9 cellular contexts compared by ENCODE assay signal in the genomic region with DNA sequence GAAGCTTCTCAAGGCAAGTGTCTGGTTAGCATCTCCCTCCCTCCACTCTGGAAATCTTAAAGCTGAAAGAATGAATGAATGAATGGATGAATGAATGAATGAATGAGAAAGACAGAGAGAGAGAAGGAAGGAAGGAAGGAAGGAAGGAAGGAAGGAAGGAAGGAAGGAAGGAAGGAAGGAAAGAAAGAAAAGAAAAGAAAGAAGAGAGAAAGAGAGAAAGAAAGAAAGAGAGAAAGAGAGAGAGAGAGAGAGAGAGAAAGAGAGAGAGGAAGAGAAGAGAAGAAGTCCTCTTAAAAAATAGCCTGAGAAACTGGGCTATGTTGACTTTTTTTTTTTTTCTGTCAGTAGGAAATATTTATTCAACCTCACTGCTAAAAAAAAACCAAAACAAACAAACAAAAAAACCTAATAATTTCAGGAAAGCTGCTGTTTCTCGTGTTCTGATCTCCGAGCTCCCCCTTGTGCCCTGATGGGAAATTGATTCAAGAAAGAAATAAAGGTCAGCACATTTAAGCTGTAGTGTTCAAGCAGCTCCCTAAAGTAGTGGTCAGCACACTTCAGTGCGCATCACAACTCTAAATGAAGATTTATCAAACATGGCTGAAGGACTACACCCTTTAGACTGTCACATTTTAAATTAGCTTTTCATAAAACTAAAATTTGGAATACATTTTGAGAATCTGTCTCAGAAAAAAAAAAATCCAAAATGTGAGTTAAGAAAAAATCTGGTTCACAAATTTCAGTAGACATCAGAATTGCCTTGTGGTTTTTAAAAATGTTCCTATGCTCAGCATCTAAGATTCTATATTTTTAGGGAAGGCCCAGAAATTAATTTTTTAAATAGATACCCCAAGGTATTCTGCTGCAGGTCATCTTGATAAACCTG.
DNase-seq lines count a peak whose midpoint lies in the region; ATAC-seq, FAIRE-seq and TF ChIP-seq lines count a peak whose summit lies in the region.
"Had no signal": no experiment of that assay in that cellular context is flagged by ENCODE, and none has a peak within 500 bp of the region (broad histone marks: within the 10 kb centered on the region; RNA-seq: fewer than 3 reads in every experiment).

No MANE protein-coding gene starts in this region.

- TF ChIP-seq POLR2A in A549 (IDR thresholded peaks at IDR 0.05; ENCODE audit: low read length): no peak

- no peak overlapping the region for H3K27ac Mint-ChIP-seq in effector memory CD8-positive, alpha-beta T cell
- H3K27ac Mint-ChIP-seq: stimulated activated naive CD8-positive, alpha-beta T cell treated with anti-CD3 and anti-CD28 coated beads, Interleukin-15, Interleukin-2, amounts not matched to agents 100 ng/mL and 50 ng/mL, for 24 hours had no signal

- peak; percentile 75 for TF ChIP-seq CTCF in A549 (IDR thresholded peaks at IDR 0.05)

- peaks cover 7% of the 10 kb centered on the region for H3K36me3 Mint-ChIP-seq in effector memory CD8-positive, alpha-beta T cell (ENCODE audit: insufficient read depth)

- no peak overlapping the region for H3K4me3 ChIP-seq in A549

- CTCF ChIA-PET in A549 (lab: Yijun Ruan, JAX): interaction anchor here (0.6 to 2.6 kb wide), 21 partner anchors 8 to 1022 kb away, joined by 3 to 19 read pairs (median 4); no protein-coding TSS in a partner anchor

- no peak for TF ChIP-seq EP300 in A549 (IDR thresholded peaks at IDR 0.05)

- ATAC-seq in A549 (peak; percentile 73 to 77; a peak in 4 of 6 replicates), HG03442 (IDR thresholded peaks at IDR 0.05; ENCODE audit: unreplicated experiment) (peak; percentile 75), SK-N-SH treated with all-trans-retinoic acid at 6 μM for 48 hours (peak; percentile 91)
- ATAC-seq in effector memory CD8-positive, alpha-beta T cell (replicated peaks): no peak

- peaks cover 0 to 5% of the 10 kb centered on the region in 2 donors for H3K27me3 Mint-ChIP-seq in effector memory CD8-positive, alpha-beta T cell
- H3K27me3 Mint-ChIP-seq: stimulated activated naive CD8-positive, alpha-beta T cell treated with anti-CD3 and anti-CD28 coated beads, Interleukin-15, Interleukin-2, amounts not matched to agents 100 ng/mL and 50 ng/mL, for 24 hours had no signal

- H3K4me3 Mint-ChIP-seq in effector memory CD8-positive, alpha-beta T cell: no peak overlapping the region
- H3K4me3 Mint-ChIP-seq: stimulated activated naive CD8-positive, alpha-beta T cell treated with anti-CD3 and anti-CD28 coated beads, Interleukin-15, Interleukin-2, amounts not matched to agents 100 ng/mL and 50 ng/mL, for 24 hours had no signal

- H3K4me1 Mint-ChIP-seq in effector memory CD8-positive, alpha-beta T cell (ENCODE audit: low read depth in 2 of 2): peaks cover 0 to 8% of the 10 kb centered on the region in 2 donors

- no peak for FAIRE-seq in A549 (lab: Jason Lieb, UNC)

- no peaks in the 10 kb centered on the region for H3K9me3 ChIP-seq in A549

- 1% methylated on average over 3 of the region's 3 CpGs for WGBS in A549 (ENCODE audit: missing lambda C conversion rate)

- no peak overlapping the region for H3K4me2 ChIP-seq in A549

- no peak overlapping the region for H3K27ac ChIP-seq in A549

- no peaks in the 10 kb centered on the region for H3K9me3 Mint-ChIP-seq in effector memory CD8-positive, alpha-beta T cell
- H3K9me3 Mint-ChIP-seq: stimulated activated naive CD8-positive, alpha-beta T cell treated with anti-CD3 and anti-CD28 coated beads, Interleukin-15, Interleukin-2, amounts not matched to agents 100 ng/mL and 50 ng/mL, for 24 hours had no signal

- DNase-seq in A549 (ENCODE audit: low read depth in 1 of 2, low spot score in 1 of 2): peak; percentile 1 to 42
- peak; percentile 43 for DNase-seq in G401 (ENCODE audit: low spot score)
- DNase-seq in iPS-NIHi11 (ENCODE audit: low spot score): peak; percentile 21
- no peak for DNase-seq in NCI-H187 (lab: John Stamatoyannopoulos, UW)
- no peak for DNase-seq in effector memory CD8-positive, alpha-beta T cell
- no peak for DNase-seq in activated gamma-delta T cell treated with Interleukin-2 at 50 U/mL for 16 hours

- TF ChIP-seq RAD21 in A549 (conservative IDR thresholded peaks at IDR 0.05 in 1 of 2, IDR thresholded peaks at IDR 0.05 in 1 of 2): peak; percentile 77 to 83

- H3K4me1 ChIP-seq in A549: no peaks in the 10 kb centered on the region

- POLR2A ChIA-PET in A549 (lab: Yijun Ruan, JAX): interaction anchor here (0.9 kb wide), 1 partner anchor 247 kb away, joined by 3 read pairs; a partner anchor contains a TSS

- in situ Hi-C loops in G401 (cut with HindIII; ENCODE audit: low sequenced_read_pairs): no loop called here

TF ChIP-seq in A549, 52 proteins besides CTCF, POLR2A, EP300 and RAD21:
- TF ChIP-seq BHLHE40 (IDR thresholded peaks at IDR 0.05; ENCODE audit: low read depth, low read length) (no peak), NFE2L2 (conservative IDR thresholded peaks at IDR 0.05; ENCODE audit: low read length) (no peak), SREBF2 (IDR thresholded peaks at IDR 0.05) (no peak), MAFK (IDR thresholded peaks at IDR 0.05; ENCODE audit: partially characterized antibody) (peak; percentile 49), RNF2 (IDR thresholded peaks at IDR 0.05; ENCODE audit: borderline replicate concordance, low read depth) (no peak), SMC3 (IDR thresholded peaks at IDR 0.05) (peak; percentile 59)
- TF ChIP-seq, protein P1, sequence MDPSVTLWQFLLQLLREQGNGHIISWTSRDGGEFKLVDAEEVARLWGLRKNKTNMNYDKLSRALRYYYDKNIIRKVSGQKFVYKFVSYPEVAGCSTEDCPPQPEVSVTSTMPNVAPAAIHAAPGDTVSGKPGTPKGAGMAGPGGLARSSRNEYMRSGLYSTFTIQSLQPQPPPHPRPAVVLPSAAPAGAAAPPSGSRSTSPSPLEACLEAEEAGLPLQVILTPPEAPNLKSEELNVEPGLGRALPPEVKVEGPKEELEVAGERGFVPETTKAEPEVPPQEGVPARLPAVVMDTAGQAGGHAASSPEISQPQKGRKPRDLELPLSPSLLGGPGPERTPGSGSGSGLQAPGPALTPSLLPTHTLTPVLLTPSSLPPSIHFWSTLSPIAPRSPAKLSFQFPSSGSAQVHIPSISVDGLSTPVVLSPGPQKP (IDR thresholded peaks at IDR 0.05; ENCODE audit: low read depth, low read length): no peak

TF ChIP-seq in SK-N-SH treated with all-trans-retinoic acid at 6 μM for 48 hours, 23 proteins besides CTCF, POLR2A, EP300 and RAD21 (continues in another document):
- no peak for TF ChIP-seq ZFP30 (CRISPR knock-in tag; IDR thresholded peaks at IDR 0.05)
- TF ChIP-seq, protein P2, sequence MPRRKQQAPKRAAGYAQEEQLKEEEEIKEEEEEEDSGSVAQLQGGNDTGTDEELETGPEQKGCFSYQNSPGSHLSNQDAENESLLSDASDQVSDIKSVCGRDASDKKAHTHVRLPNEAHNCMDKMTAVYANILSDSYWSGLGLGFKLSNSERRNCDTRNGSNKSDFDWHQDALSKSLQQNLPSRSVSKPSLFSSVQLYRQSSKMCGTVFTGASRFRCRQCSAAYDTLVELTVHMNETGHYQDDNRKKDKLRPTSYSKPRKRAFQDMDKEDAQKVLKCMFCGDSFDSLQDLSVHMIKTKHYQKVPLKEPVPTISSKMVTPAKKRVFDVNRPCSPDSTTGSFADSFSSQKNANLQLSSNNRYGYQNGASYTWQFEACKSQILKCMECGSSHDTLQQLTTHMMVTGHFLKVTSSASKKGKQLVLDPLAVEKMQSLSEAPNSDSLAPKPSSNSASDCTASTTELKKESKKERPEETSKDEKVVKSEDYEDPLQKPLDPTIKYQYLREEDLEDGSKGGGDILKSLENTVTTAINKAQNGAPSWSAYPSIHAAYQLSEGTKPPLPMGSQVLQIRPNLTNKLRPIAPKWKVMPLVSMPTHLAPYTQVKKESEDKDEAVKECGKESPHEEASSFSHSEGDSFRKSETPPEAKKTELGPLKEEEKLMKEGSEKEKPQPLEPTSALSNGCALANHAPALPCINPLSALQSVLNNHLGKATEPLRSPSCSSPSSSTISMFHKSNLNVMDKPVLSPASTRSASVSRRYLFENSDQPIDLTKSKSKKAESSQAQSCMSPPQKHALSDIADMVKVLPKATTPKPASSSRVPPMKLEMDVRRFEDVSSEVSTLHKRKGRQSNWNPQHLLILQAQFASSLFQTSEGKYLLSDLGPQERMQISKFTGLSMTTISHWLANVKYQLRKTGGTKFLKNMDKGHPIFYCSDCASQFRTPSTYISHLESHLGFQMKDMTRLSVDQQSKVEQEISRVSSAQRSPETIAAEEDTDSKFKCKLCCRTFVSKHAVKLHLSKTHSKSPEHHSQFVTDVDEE (CRISPR knock-in tag; IDR thresholded peaks at IDR 0.05): no peak
- TF ChIP-seq, protein P3, sequence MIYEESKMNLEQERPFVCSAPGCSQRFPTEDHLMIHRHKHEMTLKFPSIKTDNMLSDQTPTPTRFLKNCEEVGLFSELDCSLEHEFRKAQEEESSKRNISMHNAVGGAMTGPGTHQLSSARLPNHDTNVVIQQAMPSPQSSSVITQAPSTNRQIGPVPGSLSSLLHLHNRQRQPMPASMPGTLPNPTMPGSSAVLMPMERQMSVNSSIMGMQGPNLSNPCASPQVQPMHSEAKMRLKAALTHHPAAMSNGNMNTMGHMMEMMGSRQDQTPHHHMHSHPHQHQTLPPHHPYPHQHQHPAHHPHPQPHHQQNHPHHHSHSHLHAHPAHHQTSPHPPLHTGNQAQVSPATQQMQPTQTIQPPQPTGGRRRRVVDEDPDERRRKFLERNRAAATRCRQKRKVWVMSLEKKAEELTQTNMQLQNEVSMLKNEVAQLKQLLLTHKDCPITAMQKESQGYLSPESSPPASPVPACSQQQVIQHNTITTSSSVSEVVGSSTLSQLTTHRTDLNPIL (CRISPR knock-in tag; IDR thresholded peaks at IDR 0.05; ENCODE audit: low read depth): no peak
- no peak for TF ChIP-seq OSR1 (CRISPR knock-in tag; IDR thresholded peaks at IDR 0.05)
- no peak for TF ChIP-seq ZNF70 (CRISPR knock-in tag; IDR thresholded peaks at IDR 0.05)
- TF ChIP-seq RARB (CRISPR knock-in tag; IDR thresholded peaks at IDR 0.05): no peak
- TF ChIP-seq, protein P4, sequence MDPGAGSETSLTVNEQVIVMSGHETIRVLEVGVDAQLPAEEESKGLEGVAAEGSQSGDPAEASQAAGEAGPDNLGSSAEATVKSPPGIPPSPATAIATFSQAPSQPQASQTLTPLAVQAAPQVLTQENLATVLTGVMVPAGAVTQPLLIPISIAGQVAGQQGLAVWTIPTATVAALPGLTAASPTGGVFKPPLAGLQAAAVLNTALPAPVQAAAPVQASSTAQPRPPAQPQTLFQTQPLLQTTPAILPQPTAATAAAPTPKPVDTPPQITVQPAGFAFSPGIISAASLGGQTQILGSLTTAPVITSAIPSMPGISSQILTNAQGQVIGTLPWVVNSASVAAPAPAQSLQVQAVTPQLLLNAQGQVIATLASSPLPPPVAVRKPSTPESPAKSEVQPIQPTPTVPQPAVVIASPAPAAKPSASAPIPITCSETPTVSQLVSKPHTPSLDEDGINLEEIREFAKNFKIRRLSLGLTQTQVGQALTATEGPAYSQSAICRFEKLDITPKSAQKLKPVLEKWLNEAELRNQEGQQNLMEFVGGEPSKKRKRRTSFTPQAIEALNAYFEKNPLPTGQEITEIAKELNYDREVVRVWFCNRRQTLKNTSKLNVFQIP (CRISPR knock-in tag; IDR thresholded peaks at IDR 0.05; ENCODE audit: borderline replicate concordance, low read depth): no peak

Comparison
In these comparisons a context has a peak if more than half of its experiments do, and no peak if none do; other contexts are left out.
1. DNase-seq: peak in A549 (2 of 2), G401 (single experiment) and iPS-NIHi11 (single experiment); none in NCI-H187 (0 of 2), effector memory CD8-positive, alpha-beta T cell (0 of 3) and activated gamma-delta T cell treated with Interleukin-2 at 50 U/mL for 16 hours (single experiment).